Comparison of ENCODE assay signal across 1 cellular context in the genomic region with DNA sequence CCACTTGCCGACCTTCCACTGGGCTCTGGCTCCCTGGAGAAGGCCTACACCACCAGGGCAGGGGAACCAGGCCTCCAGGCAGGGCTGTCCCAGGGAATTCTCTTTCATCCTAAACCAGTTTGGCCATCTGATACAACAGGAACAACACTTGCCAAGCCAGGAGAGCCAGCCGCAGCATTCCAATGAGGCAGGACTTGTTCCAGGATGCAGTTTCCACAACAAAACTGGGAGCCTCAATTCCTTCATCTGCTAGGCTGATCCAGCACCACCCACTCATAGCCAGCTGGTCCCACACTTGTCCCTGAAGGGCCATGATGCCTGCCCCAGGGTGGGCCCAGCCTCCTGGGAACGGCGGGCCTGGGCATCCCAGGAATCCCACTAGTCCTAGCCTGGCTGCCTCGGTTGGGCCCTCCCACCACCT.
TF ChIP-seq lines count a peak whose summit lies in the region.

No MANE protein-coding gene starts in this region.

TF ChIP-seq in endothelial cell of umbilical vein, 7 proteins besides CTCF, POLR2A, EP300 and RAD21 (continued from another document):
- TF ChIP-seq, protein P1, sequence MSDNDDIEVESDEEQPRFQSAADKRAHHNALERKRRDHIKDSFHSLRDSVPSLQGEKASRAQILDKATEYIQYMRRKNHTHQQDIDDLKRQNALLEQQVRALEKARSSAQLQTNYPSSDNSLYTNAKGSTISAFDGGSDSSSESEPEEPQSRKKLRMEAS (IDR thresholded peaks at IDR 0.05; ENCODE audit: insufficient read depth, insufficient read length) = no peak
